9 cellular contexts compared by ENCODE assay signal in the genomic region with DNA sequence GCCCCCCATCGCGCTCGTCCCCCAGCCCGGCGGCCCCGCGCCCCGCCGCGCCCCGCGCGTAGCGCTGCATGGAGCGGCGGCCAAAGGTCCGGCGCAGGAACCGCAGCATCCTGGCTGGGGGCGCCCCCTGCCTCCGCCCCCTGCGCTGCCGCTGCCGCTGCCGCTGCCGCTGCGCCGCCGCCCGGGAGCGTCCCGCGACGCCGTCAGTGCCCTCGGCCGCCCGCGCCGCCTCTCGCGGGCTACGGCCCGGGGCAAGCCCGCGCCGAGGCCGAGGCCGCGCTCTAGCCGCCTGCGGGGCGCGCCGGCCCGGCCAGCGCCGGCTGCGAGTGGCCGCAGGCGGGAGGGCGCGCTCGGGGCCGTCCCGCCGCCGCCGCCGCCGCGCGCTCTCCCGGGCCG. TPM values are rescaled to one million over a fixed set of nuclear protein-coding genes. Genes with fewer than 3 reads are reported as not detected.
DNase-seq lines count a peak whose midpoint lies in the region; ATAC-seq lines count a peak whose summit lies in the region.
"Had no signal": no experiment of that assay in that cellular context is flagged by ENCODE, and none has a peak within 500 bp of the region (broad histone marks: within the 10 kb centered on the region; RNA-seq: fewer than 3 reads in every experiment).

No MANE protein-coding gene starts in this region.

- intact Hi-C loops in left ventricle myocardium superior (cut with micrococcal nuclease) = no loop called here
- intact Hi-C loops in CD4-positive, alpha-beta memory T cell (cut with micrococcal nuclease) = loop anchor here (2.0 kb wide), 1 partner anchor 432 kb away; no protein-coding TSS in a partner anchor

- peaks cover 7% of the 10 kb centered on the region for H3K27me3 ChIP-seq in CD4-positive, alpha-beta memory T cell (ENCODE audit: insufficient read depth, low read length)

- CTCF ChIA-PET in CD4-positive, alpha-beta memory T cell (lab: Charles Lee; ENCODE audit: partially characterized antibody) = no interaction called here

- POLR2A ChIA-PET in CD4-positive, alpha-beta memory T cell (lab: Charles Lee; ENCODE audit: partially characterized antibody) = no interaction called here

- peaks cover 8% of the 10 kb centered on the region for H3K4me1 ChIP-seq in CD4-positive, alpha-beta memory T cell (ENCODE audit: insufficient read depth, low read length)
- H3K4me1 ChIP-seq: SJCRH30 had no signal

- no peak overlapping the region for H3K27ac ChIP-seq in CD4-positive, alpha-beta memory T cell (ENCODE audit: low read depth, low read length)
- H3K27ac ChIP-seq: SJCRH30 had no signal

- no peaks in the 10 kb centered on the region for H3K36me3 ChIP-seq in CD4-positive, alpha-beta memory T cell (ENCODE audit: insufficient read depth, low read length)
- H3K36me3 ChIP-seq: SJCRH30 had no signal

- ATAC-seq in GM21737 (IDR thresholded peaks at IDR 0.05; ENCODE audit: unreplicated experiment) (peak; percentile 25), left ventricle myocardium superior (peak; percentile 24), GM18870 (IDR thresholded peaks at IDR 0.05; ENCODE audit: unreplicated experiment) (no peak)

- no peak overlapping the region for H3K27ac Mint-ChIP-seq in CD4-positive, alpha-beta memory T cell

- H3K4me1 Mint-ChIP-seq in CD4-positive, alpha-beta memory T cell = peaks cover 7 to 24% (median 8%) of the 10 kb centered on the region in 4 donors

- H3K9me3 Mint-ChIP-seq in CD4-positive, alpha-beta memory T cell = peaks cover 0 to 3% (median 0%) of the 10 kb centered on the region in 8 donors

- no peak overlapping the region for H3K4me3 Mint-ChIP-seq in CD4-positive, alpha-beta memory T cell

- peaks cover 48 to 65% of the 10 kb centered on the region in 2 donors for H3K27me3 Mint-ChIP-seq in CD4-positive, alpha-beta memory T cell

- H3K4me3 ChIP-seq in CD4-positive, alpha-beta memory T cell (ENCODE audit: low read length in 2 of 2) = no peak overlapping the region

- no peaks in the 10 kb centered on the region for H3K36me3 Mint-ChIP-seq in CD4-positive, alpha-beta memory T cell

- DNase-seq in NCI-H146 (lab: John Stamatoyannopoulos, UW) = peak; percentile 34
- DNase-seq in NCI-H146 treated with DMSO at 0.1 percent for 48 hours (lab: John Stamatoyannopoulos, UW; ENCODE audit: unreplicated experiment) = no peak
- peak; percentile 66 for DNase-seq in HuH-7 (ENCODE audit: low spot score)
- DNase-seq in left ventricle myocardium superior = peak; percentile 38
- no peak for DNase-seq in CD4-positive, alpha-beta memory T cell
- no peak for DNase-seq in SKM-1 treated with dmso at 0.1 percent for 144 hours (lab: John Stamatoyannopoulos, UW; ENCODE audit: unreplicated experiment)

- H3K9me3 ChIP-seq in CD4-positive, alpha-beta memory T cell (ENCODE audit: control insufficient read depth in 1 of 2, low read length in 2 of 2) = no peaks in the 10 kb centered on the region
- H3K9me3 ChIP-seq: SJCRH30 had no signal

RNA-seq across cellular contexts. Expression of gene EPB41L4B, which starts 0.5 kb away (rescaled TPM):
- 8.9 TPM for total RNA-seq in left ventricle myocardium superior
- not detected for total RNA-seq in CD4-positive, alpha-beta memory T cell
- polyA plus RNA-seq in CD4-positive, alpha-beta memory T cell = not detected

Comparison
In these comparisons a context has a peak if more than half of its experiments do, and no peak if none do; other contexts are left out.
1. DNase-seq: peak in NCI-H146 (single experiment), HuH-7 (single experiment) and left ventricle myocardium superior (single experiment); none in NCI-H146 treated with DMSO at 0.1 percent for 48 hours (single experiment), CD4-positive, alpha-beta memory T cell (0 of 5) and SKM-1 treated with dmso at 0.1 percent for 144 hours (single experiment).